9 cellular contexts compared by ENCODE assay signal in the genomic region with DNA sequence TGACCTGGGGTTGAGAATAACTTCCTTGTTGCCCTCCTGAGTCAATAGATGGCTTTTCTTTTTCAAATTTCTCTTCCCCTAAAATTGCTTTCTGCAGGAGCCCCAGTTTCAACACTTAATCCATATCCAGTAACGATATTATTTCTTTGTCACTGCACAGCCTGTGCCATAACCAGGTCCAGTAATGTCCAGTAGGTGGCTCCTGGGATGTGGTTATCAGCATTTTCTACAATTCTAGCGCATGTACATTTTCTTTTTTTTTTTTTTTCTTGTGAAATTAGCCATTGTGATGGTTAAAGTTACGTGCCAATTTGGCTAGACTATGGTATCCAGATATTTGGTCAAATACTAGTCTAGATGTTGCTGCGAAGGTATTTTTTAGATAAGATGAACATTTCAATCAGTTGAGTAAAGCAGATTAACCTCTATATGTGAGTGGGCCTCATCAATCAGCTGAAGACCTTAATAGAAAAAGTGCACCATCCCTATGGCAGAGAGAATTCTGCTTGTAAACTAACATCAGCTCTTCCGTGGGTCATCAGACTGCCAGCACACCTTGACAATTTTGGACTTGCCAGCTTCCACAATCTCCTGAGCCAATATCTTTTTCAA.
DNase-seq lines count a peak whose midpoint lies in the region; ATAC-seq and TF ChIP-seq lines count a peak whose summit lies in the region.
"Had no signal": no experiment of that assay in that cellular context is flagged by ENCODE, and none has a peak within 500 bp of the region (broad histone marks: within the 10 kb centered on the region; RNA-seq: fewer than 3 reads in every experiment).

No MANE protein-coding gene starts in this region.

- H3K9me3 ChIP-seq in SJCRH30 (replicated peaks), result no peaks in the 10 kb centered on the region

- H3K36me3 ChIP-seq in SJCRH30, result no peaks in the 10 kb centered on the region

- ATAC-seq in stimulated activated naive CD8-positive, alpha-beta T cell treated with anti-CD3 and anti-CD28 coated beads, Interleukin-15, Interleukin-2, amounts not matched to agents 100 U/mL and 50 U/mL, for 24 hours, result no peak

- no peak overlapping the region for H3K4me3 ChIP-seq in SJCRH30

- H3K27ac ChIP-seq in 22Rv1 (no peak overlapping the region), SJCRH30 (no peak overlapping the region)

- no peaks in the 10 kb centered on the region for H3K4me1 ChIP-seq in SJCRH30

- TF ChIP-seq CTCF in 22Rv1 (IDR thresholded peaks at IDR 0.05), result peak; percentile 65
- peak; percentile 15; the same call in 1 of the 2 replicates for TF ChIP-seq CTCF in GM12874 (IDR thresholded peaks at IDR 0.05; ENCODE audit: insufficient read depth, low read depth, low read length)

- DNase-seq in SJCRH30 (peak; percentile 11 to 45), glomerular visceral epithelial cell (ENCODE audit: extremely low spot score) (peak; percentile 41), NCI-H1105 treated with DMSO at 0.1 percent for 48 hours (lab: John Stamatoyannopoulos, UW) (no peak), cortex of kidney (lab: John Stamatoyannopoulos, UW) (no peak), NCI-H2196 (lab: John Stamatoyannopoulos, UW; ENCODE audit: unreplicated experiment) (no peak)
- no peak for DNase-seq in stimulated activated naive CD8-positive, alpha-beta T cell treated with anti-CD3 and anti-CD28 coated beads, Interleukin-15, Interleukin-2, amounts not matched to agents 100 U/mL and 50 U/mL, for 24 hours
- DNase-seq: mesendoderm had no signal

- peaks cover 5% of the 10 kb centered on the region for H3K27me3 ChIP-seq in SJCRH30

Comparison
In these comparisons a context has a peak if more than half of its experiments do, and no peak if none do; other contexts are left out.
1. DNase-seq: peak in SJCRH30 (2 of 2) and glomerular visceral epithelial cell (single experiment); none in NCI-H1105 treated with DMSO at 0.1 percent for 48 hours (single experiment), cortex of kidney (single experiment), stimulated activated naive CD8-positive, alpha-beta T cell treated with anti-CD3 and anti-CD28 coated beads, Interleukin-15, Interleukin-2, amounts not matched to agents 100 U/mL and 50 U/mL, for 24 hours (single experiment) and NCI-H2196 (single experiment).